8 cellular contexts compared by ENCODE assay signal in the genomic region with DNA sequence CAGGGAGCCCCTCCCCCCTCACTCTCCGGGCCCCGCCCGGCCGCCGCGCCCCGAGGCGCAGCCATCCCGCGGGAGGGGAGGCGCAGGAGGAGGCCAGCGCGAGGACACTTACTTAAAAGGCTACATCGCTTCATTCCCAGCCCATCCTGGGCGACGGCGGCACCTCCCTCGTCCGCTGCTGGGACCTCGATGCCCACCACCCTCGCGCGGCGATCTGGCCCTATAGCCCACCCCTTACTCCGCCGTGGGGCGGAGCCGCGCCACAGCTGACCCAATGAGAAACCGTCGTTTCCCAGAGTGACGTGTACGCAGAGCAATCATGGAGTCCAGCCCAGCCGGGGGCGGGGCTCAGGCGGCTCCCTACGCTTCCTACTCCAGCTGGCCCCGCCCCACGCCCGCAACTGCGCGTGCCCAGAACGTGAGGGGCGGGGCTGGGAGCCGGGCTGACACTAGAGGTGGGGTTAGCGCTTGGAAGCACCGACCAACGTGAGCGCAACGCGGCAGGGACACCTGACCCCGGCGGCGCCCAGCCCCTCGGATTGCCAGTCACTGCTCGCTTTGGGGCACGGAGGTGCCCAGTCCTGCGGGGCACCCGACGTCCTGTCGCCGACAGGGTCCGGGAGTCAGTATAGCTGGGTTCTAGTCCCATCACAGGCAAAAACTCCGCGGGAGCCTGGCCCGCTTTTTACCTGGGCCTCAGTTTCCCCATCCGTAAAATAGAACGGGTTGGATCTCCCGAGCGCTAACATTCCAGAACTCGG. TPM values are rescaled to one million over a fixed set of nuclear protein-coding genes. Genes with fewer than 3 reads are reported as not detected.
A peak's percentile ranks its signal among the peaks of the same experiment; 100 is the strongest.
DNase-seq lines count a peak whose midpoint lies in the region; ATAC-seq and TF ChIP-seq lines count a peak whose summit lies in the region.

A gene (minus strand): TSS at position 222 of the 761 bp plus-strand sequence. CDS start 16,165 bp downstream, outside the sequence.

- H3K27me3 ChIP-seq in AG04450 (ENCODE audit: control insufficient read depth, insufficient read depth, low read length), result peaks cover 23% of the 10 kb centered on the region

- H3K4me3 ChIP-seq in AG04450 (ENCODE audit: low read depth, low read length) (peak within 1 kb of the TSS; percentile 89), WI38 (ENCODE audit: low read depth, low read length) (peak within 1 kb of the TSS; percentile 91), cardiac fibroblast (replicated peaks in 1 of 2; ENCODE audit: low read depth in 2 of 2, low read length in 2 of 2) (peak within 1 kb of the TSS; percentile 73 to 87)

- CTCF ChIA-PET in AG04450 (lab: Charles Lee), result no interaction called here

- H3K9me3 ChIP-seq in AG04450 (ENCODE audit: control insufficient read depth, insufficient read depth, low read length), result no peaks in the 10 kb centered on the region; the same call in 1 of the 2 replicates

- ATAC-seq in GM18907 (IDR thresholded peaks at IDR 0.05; ENCODE audit: unreplicated experiment) (peak; percentile 98), HG03159 (IDR thresholded peaks at IDR 0.05; ENCODE audit: unreplicated experiment) (peak; percentile 97)

- POLR2A ChIA-PET in AG04450 (lab: Yijun Ruan, JAX), result interaction anchor here (0.7 to 2.0 kb wide), 4 partner anchors 16 to 1650 kb away, joined by 3 to 7 read pairs (median 4); a partner anchor contains a TSS

- TF ChIP-seq CTCF in AG04450 (IDR thresholded peaks at IDR 0.05; ENCODE audit: low read depth, low read length) (no peak), WI38 (IDR thresholded peaks at IDR 0.05; ENCODE audit: low read depth, low read length) (no peak), cardiac fibroblast (IDR thresholded peaks at IDR 0.05; ENCODE audit: low read depth, low read length) (no peak)

- DNase-seq in AG04450 (ENCODE audit: low read depth, low spot score) (peak; percentile 93), NCI-H2227 treated with DMSO at 0.1 percent for 48 hours (lab: John Stamatoyannopoulos, UW) (peak; percentile 100), cardiac fibroblast (ENCODE audit: low read depth in 2 of 2) (peak; percentile 98), iPS-NIHi7 (ENCODE audit: extremely low spot score) (peak; percentile 97), smooth muscle cell of the brain vasculature (ENCODE audit: low read depth, low spot score) (peak; percentile 95)

- peak within 1 kb of the TSS; percentile 39 for H3K27ac ChIP-seq in AG04450 (ENCODE audit: low read depth, low read length)

RNA-seq across cellular contexts. Expression of the gene that starts here (rescaled TPM):
- 26.2 and 28.7 TPM in 2 replicates for polyA plus RNA-seq in AG04450 (2011; rRNA removed)
- polyA minus RNA-seq in AG04450 (2011; rRNA and poly(A)+ RNA removed), result 41.5 and 44.2 TPM in 2 replicates

Comparison
In these comparisons a context has a peak if more than half of its experiments do, and no peak if none do; other contexts are left out.
1. Peak in every context shown above with its lines: DNase-seq, ATAC-seq, H3K4me3 ChIP-seq and H3K27ac ChIP-seq.